ENCODE assay signal across 8 cellular contexts in genomic region chr19:2457394-2458037, GRCh38. TPM values are rescaled to one million over a fixed set of nuclear protein-coding genes. Genes with fewer than 3 reads are reported as not detected.
DNase-seq lines count a peak whose midpoint lies in the region; ATAC-seq, FAIRE-seq and TF ChIP-seq lines count a peak whose summit lies in the region.

No MANE protein-coding gene starts in this region.

- H4K20me1 ChIP-seq in PC-3 (ENCODE audit: low read length) = peaks cover 13% of the 10 kb centered on the region; the same call in 1 of the 2 replicates

- TF ChIP-seq POLR2A in GM12892 (IDR thresholded peaks at IDR 0.05; ENCODE audit: low read depth, low read length) = no peak

- H3K9ac ChIP-seq in PC-3 (ENCODE audit: low read length) (peak overlapping the region; percentile 67), parathyroid adenoma (no peak overlapping the region)

- intact Hi-C loops in PC-3 (cut with micrococcal nuclease) = no loop called here

- H3K4me2 ChIP-seq in PC-3 (ENCODE audit: low read length) (peak overlapping the region; percentile 89), parathyroid adenoma (ENCODE audit: low read length) (peak overlapping the region; percentile 73)

- no peak for TF ChIP-seq CTCF in PC-3 (conservative IDR thresholded peaks at IDR 0.05; ENCODE audit: low read depth, low read length)
- no peak for TF ChIP-seq CTCF in parathyroid adenoma (IDR thresholded peaks at IDR 0.05)

- no peak for FAIRE-seq in GM12892 (lab: Jason Lieb, UNC)

- H3F3A ChIP-seq in PC-3 (ENCODE audit: low read length, unreplicated experiment) = no peaks in the 10 kb centered on the region

- H3K4me1 ChIP-seq in PC-3 (ENCODE audit: insufficient read depth, low read length) = peaks cover 15% of the 10 kb centered on the region
- no peaks in the 10 kb centered on the region for H3K4me1 ChIP-seq in parathyroid adenoma

- DNase-seq in COLO829 (ENCODE audit: low spot score) (peak; percentile 29), PC-3 (no peak), epithelial cell of prostate (ENCODE audit: low read depth, low spot score) (no peak), iPS-NIHi11 (ENCODE audit: low spot score) (no peak), GM12892 (ENCODE audit: insufficient read length) (no peak), medulla oblongata (ENCODE audit: extremely low spot score) (no peak)

- H3K9me3 ChIP-seq in PC-3 (ENCODE audit: low read length) (no peaks in the 10 kb centered on the region), parathyroid adenoma (ENCODE audit: control insufficient read depth, low read length) (no peaks in the 10 kb centered on the region)

- CTCF ChIA-PET in PC-3 (lab: Charles Lee) = interaction anchor here (0.7 kb wide), 1 partner anchor 380 kb away, joined by 16 read pairs; no protein-coding TSS in a partner anchor

- POLR2A ChIA-PET in PC-3 (lab: Charles Lee; ENCODE audit: unreplicated experiment) = interaction anchor here (0.6 kb wide), 1 partner anchor 121 kb away, joined by 5 read pairs; no protein-coding TSS in a partner anchor

- ATAC-seq in PC-3 = no peak
- ATAC-seq in GM18873 (IDR thresholded peaks at IDR 0.05; ENCODE audit: low FRiP score, unreplicated experiment) = no peak

- H3K79me2 ChIP-seq in PC-3 (ENCODE audit: low read length) = peaks cover 50% of the 10 kb centered on the region
- H3K79me2 ChIP-seq in parathyroid adenoma = no peaks in the 10 kb centered on the region

- H3K4me3 ChIP-seq in PC-3 (ENCODE audit: low read length) (peak overlapping the region; percentile 65; the same call in 1 of the 2 replicates), parathyroid adenoma (ENCODE audit: low read depth, low read length) (no peak overlapping the region)

- no peaks in the 10 kb centered on the region for H3K9me2 ChIP-seq in PC-3 (replicated peaks; ENCODE audit: low read length)

- H3K36me3 ChIP-seq in PC-3 (ENCODE audit: low read depth, low read length) = no peaks in the 10 kb centered on the region
- no peaks in the 10 kb centered on the region for H3K36me3 ChIP-seq in parathyroid adenoma (ENCODE audit: control insufficient read depth, insufficient read depth, low read length)

- no peaks in the 10 kb centered on the region for H3K27me3 ChIP-seq in PC-3 (ENCODE audit: low read length)
- no peaks in the 10 kb centered on the region for H3K27me3 ChIP-seq in parathyroid adenoma (ENCODE audit: control insufficient read depth, insufficient read depth, low read length)

- TSS peak; percentile 30 for BruUV-seq in PC-3 (replicated peaks; lab: Mats Ljungman, UMichigan)

- peak overlapping the region; percentile 83 for H2AFZ ChIP-seq in PC-3 (ENCODE audit: low read length)
- peak overlapping the region; percentile 98 for H2AFZ ChIP-seq in parathyroid adenoma

- H3K27ac ChIP-seq in PC-3 (ENCODE audit: low read length) (peak overlapping the region; percentile 49), epithelial cell of prostate (peak overlapping the region; percentile 45), parathyroid adenoma (peak overlapping the region; percentile 53)

RNA-seq across cellular contexts. Expression of gene LMNB2, which starts 0.8 kb away (rescaled TPM):
- 220 and 327 TPM in 2 replicates for total RNA-seq in PC-3 (2014; rRNA removed)
- polyA plus RNA-seq in GM12892 (2012; ENCODE audit: missing spikeins) = 30.5 TPM

RNA-seq across cellular contexts. Expression of gene GADD45B, which starts 18.4 kb away (rescaled TPM):
- 137 and 154 TPM in 2 replicates for total RNA-seq in PC-3 (2014; rRNA removed)
- polyA plus RNA-seq in GM12892 (2012; ENCODE audit: missing spikeins) = 68.1 TPM

RNA-seq across cellular contexts. Expression of gene TIMM13, which starts 30.1 kb away (rescaled TPM):
- 129 and 131 TPM in 2 replicates for total RNA-seq in PC-3 (2014; rRNA removed)
- 16.9 TPM for polyA plus RNA-seq in GM12892 (2012; ENCODE audit: missing spikeins)
